1 cellular context compared by ENCODE assay signal in the genomic region with DNA sequence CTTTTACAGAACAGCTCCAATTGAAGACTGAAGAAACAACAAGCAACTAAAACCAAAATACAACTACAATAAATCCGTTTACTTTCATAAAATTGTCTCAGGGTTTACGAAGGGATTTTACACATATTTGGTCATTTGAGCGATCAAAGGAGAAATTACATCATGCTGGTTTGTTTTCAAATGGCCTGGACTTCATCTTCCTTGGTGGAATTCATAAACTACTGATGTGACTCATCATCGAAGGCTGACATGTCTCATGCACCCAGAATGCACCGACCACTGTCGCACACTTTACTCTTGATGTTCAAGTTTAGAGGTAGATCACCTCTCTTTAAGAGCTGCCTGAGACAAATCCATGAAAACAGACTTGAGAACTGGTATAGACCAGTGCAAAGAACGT.
TF ChIP-seq lines count a peak whose summit lies in the region.

No MANE protein-coding gene starts in this region.

TF ChIP-seq in H1, 55 proteins besides CTCF, POLR2A, EP300 and RAD21 (continued from another document):
- no peak for TF ChIP-seq TEAD4 (IDR thresholded peaks at IDR 0.05; ENCODE audit: low read depth, low read length)
